Comparison of ENCODE assay signal across 1 cellular context in the genomic region with DNA sequence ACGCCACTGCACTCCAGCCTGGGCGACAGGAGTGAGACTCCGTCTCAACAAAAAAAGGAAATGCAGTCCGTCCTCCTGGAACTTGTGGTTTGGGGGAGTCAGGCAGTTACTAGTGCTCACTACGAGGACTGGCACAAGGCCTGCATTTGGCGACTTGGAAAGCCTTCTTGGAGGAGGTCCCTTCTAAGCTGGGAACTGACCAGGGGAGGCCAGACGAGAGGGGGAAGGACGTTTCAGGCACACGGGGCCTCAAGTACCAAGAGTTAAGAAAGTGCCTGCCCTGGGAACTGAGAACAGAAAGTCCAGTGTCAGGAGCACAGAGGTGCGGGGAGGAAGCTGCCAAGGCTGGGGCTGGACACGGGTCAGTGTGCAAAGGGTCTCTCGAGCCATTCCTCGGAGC.
TF ChIP-seq lines count a peak whose summit lies in the region.

No MANE protein-coding gene starts in this region.

TF ChIP-seq in GM23338, 12 proteins besides CTCF, POLR2A, EP300 and RAD21 (continued from another document):
- TF ChIP-seq JUNB (IDR thresholded peaks at IDR 0.05; ENCODE audit: unreplicated experiment) (no peak), ZNF331 (CRISPR knock-in tag; IDR thresholded peaks at IDR 0.05; ENCODE audit: low read depth) (no peak), EZH2 (IDR thresholded peaks at IDR 0.05; ENCODE audit: low read depth, unreplicated experiment) (no peak)
- TF ChIP-seq, protein P1, sequence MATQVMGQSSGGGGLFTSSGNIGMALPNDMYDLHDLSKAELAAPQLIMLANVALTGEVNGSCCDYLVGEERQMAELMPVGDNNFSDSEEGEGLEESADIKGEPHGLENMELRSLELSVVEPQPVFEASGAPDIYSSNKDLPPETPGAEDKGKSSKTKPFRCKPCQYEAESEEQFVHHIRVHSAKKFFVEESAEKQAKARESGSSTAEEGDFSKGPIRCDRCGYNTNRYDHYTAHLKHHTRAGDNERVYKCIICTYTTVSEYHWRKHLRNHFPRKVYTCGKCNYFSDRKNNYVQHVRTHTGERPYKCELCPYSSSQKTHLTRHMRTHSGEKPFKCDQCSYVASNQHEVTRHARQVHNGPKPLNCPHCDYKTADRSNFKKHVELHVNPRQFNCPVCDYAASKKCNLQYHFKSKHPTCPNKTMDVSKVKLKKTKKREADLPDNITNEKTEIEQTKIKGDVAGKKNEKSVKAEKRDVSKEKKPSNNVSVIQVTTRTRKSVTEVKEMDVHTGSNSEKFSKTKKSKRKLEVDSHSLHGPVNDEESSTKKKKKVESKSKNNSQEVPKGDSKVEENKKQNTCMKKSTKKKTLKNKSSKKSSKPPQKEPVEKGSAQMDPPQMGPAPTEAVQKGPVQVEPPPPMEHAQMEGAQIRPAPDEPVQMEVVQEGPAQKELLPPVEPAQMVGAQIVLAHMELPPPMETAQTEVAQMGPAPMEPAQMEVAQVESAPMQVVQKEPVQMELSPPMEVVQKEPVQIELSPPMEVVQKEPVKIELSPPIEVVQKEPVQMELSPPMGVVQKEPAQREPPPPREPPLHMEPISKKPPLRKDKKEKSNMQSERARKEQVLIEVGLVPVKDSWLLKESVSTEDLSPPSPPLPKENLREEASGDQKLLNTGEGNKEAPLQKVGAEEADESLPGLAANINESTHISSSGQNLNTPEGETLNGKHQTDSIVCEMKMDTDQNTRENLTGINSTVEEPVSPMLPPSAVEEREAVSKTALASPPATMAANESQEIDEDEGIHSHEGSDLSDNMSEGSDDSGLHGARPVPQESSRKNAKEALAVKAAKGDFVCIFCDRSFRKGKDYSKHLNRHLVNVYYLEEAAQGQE (IDR thresholded peaks at IDR 0.05; ENCODE audit: unreplicated experiment) = no peak
